ENCODE assay signal across 25 cellular contexts in the genomic region with DNA sequence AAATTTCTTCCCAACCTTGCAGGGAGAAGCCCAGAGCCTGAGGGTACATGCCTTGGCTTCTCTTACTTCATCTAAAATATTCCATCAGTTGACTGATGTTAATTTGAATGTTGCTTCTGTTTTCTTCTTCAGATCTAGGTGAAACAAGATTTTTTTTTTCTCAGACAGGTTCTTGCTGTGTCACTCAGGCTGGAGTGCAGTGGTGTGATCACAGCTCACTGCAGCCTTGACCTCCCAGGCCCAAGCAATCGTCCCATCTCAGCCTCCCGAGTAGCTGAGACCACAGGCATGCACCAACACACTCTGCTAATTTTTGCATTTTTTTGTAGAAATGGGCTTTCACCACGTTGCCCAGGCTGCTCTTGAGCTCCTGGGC.
"Had no signal": no experiment of that assay in that cellular context is flagged by ENCODE, and none has a peak within 500 bp of the region (broad histone marks: within the 10 kb centered on the region; RNA-seq: fewer than 3 reads in every experiment).

No MANE protein-coding gene starts in this region.

- FAIRE-seq: colon, islet of Langerhans, small intestine had no signal

- H3K9me3 Mint-ChIP-seq: neural progenitor cell; stimulated activated naive B cell treated with anti-CD40 and anti-IgM and Interleukin-4, amounts not matched to agents 10 μg/mL and 1 μg/mL and 100 μg/mL, for 72 hours; stimulated activated naive CD8-positive, alpha-beta T cell treated with anti-CD3 and anti-CD28 coated beads, Interleukin-15, amount 100 ng/mL, for 72 hours had no signal

- H3K27ac ChIP-seq: dorsolateral prefrontal cortex, gastrocnemius medialis, hepatocyte, neural progenitor cell, ovary, right lobe of liver, suprapubic skin, vagina had no signal

- H3K4me3 ChIP-seq: dorsolateral prefrontal cortex, gastrocnemius medialis, hepatocyte, left lung, neural progenitor cell, ovary, right lobe of liver, suprapubic skin, vagina had no signal

- H3K4me3 Mint-ChIP-seq: naive thymus-derived CD4-positive, alpha-beta T cell; nephron; neural progenitor cell; stimulated activated naive B cell treated with anti-CD40 and anti-IgM and Interleukin-4, amounts not matched to agents 10 μg/mL and 1 μg/mL and 100 μg/mL, for 72 hours; stimulated activated naive CD8-positive, alpha-beta T cell treated with anti-CD3 and anti-CD28 coated beads, Interleukin-15, amount 100 ng/mL, for 72 hours had no signal

- DNase-seq: dorsolateral prefrontal cortex; effector CD4-positive, alpha-beta T cell; gastrocnemius medialis; left cardiac atrium; left lung; mesendoderm; midbrain; naive thymus-derived CD4-positive, alpha-beta T cell; occipital lobe; ovary; posterior cingulate gyrus; retina; small intestine; stimulated activated CD4-positive, alpha-beta T cell treated with anti-CD3 and anti-CD28 coated beads, Interleukin-15, amount 100 ng/mL, for 24 hours; stimulated activated CD4-positive, alpha-beta T cell treated with anti-CD3 and anti-CD28 coated beads, Interleukin-2, amount 100 ng/mL, for 48 hours; stimulated activated naive B cell treated with anti-CD40 and anti-IgM and Interleukin-4, amounts not matched to agents 10 μg/mL and 1 μg/mL and 100 μg/mL, for 72 hours; stimulated activated naive CD8-positive, alpha-beta T cell treated with anti-CD3 and anti-CD28 coated beads, Interleukin-15, amount 100 ng/mL, for 72 hours had no signal

- H2AFZ ChIP-seq: hepatocyte, neural progenitor cell had no signal

- H3K9me3 ChIP-seq: gastrocnemius medialis, left lung, ovary, right lobe of liver, suprapubic skin, vagina had no signal

- H3K36me3 Mint-ChIP-seq: stimulated activated naive B cell treated with anti-CD40 and anti-IgM and Interleukin-4, amounts not matched to agents 10 μg/mL and 1 μg/mL and 100 μg/mL, for 72 hours had no signal

- H3K27ac Mint-ChIP-seq: nephron; neural progenitor cell; stimulated activated naive B cell treated with anti-CD40 and anti-IgM and Interleukin-4, amounts not matched to agents 10 μg/mL and 1 μg/mL and 100 μg/mL, for 72 hours; stimulated activated naive CD8-positive, alpha-beta T cell treated with anti-CD3 and anti-CD28 coated beads, Interleukin-15, amount 100 ng/mL, for 72 hours had no signal

- H3K36me3 ChIP-seq: gastrocnemius medialis, left lung, neural progenitor cell, ovary, right lobe of liver, suprapubic skin, vagina had no signal

- ATAC-seq: naive thymus-derived CD4-positive, alpha-beta T cell; stimulated activated naive B cell treated with anti-CD40 and anti-IgM and Interleukin-4, amounts not matched to agents 10 μg/mL and 1 μg/mL and 100 μg/mL, for 72 hours; stimulated activated naive CD8-positive, alpha-beta T cell treated with anti-CD3 and anti-CD28 coated beads, Interleukin-15, amount 100 ng/mL, for 72 hours had no signal

- H3K27me3 Mint-ChIP-seq: stimulated activated naive B cell treated with anti-CD40 and anti-IgM and Interleukin-4, amounts not matched to agents 10 μg/mL and 1 μg/mL and 100 μg/mL, for 72 hours; stimulated activated naive CD8-positive, alpha-beta T cell treated with anti-CD3 and anti-CD28 coated beads, Interleukin-15, amount 100 ng/mL, for 72 hours had no signal

- H3K27me3 ChIP-seq: dorsolateral prefrontal cortex, gastrocnemius medialis, hepatocyte, left lung, neural progenitor cell, ovary, right lobe of liver, suprapubic skin, vagina had no signal

- H3K4me2 ChIP-seq: hepatocyte, neural progenitor cell had no signal

- H3K79me2 ChIP-seq: hepatocyte had no signal
